ENCODE assay signal across 1 cellular context in the genomic region with DNA sequence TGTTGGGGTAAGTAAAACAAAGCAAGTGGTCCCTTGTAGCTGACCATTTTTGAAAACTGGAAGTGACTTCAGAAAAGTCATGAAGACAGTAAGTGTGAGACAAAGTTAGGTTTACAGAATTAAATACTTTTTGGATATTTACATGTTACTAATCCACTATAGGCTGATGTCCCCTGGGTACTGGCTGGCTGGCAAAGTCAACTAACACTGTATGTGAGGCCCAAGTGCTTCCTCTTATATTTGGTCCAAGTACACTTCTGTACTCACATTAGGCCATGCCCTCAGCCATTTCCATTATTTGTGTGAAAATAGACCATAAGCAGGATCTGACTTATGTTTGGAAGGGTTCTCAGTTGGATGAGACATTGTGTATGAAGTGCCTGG.
TF ChIP-seq lines count a peak whose summit lies in the region.

No MANE protein-coding gene starts in this region.

TF ChIP-seq in endothelial cell of umbilical vein, 7 proteins besides CTCF, POLR2A, EP300 and RAD21 (continued from another document):
- no peak for TF ChIP-seq MYC (IDR thresholded peaks at IDR 0.05; ENCODE audit: low read depth, low read length)
